ENCODE assay signal across 19 cellular contexts in the genomic region with DNA sequence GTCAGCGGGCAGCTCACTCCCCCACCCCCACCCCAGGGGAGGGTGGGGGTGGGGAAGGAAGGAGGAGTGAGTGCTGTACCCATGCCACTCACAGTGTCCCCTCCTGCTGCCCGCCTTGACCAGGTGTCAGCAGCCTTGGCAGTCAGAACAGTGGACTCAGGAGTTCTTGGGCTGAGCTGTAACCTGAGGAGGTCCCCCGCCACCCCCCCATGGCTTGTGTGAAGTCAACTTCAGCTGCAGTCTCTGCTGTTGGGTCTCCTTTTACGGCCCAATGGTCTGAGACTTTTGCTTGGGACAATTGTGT. TPM values are rescaled to one million over a fixed set of nuclear protein-coding genes. Genes with fewer than 3 reads are reported as not detected.
DNase-seq lines count a peak whose midpoint lies in the region; ATAC-seq, FAIRE-seq and TF ChIP-seq lines count a peak whose summit lies in the region.
"Had no signal": no experiment of that assay in that cellular context is flagged by ENCODE, and none has a peak within 500 bp of the region (broad histone marks: within the 10 kb centered on the region; RNA-seq: fewer than 3 reads in every experiment).

No MANE protein-coding gene starts in this region.

- no peak overlapping the region for H2BK12ac ChIP-seq in H1 (ENCODE audit: low read depth, low read length)

- H3K4me3 Mint-ChIP-seq in activated CD4-positive, alpha-beta memory T cell treated with anti-CD3 and anti-CD28 coated beads for 36 hours = no peak overlapping the region
- H3K4me3 Mint-ChIP-seq in activated CD4-positive, alpha-beta memory T cell treated with anti-CD3 and anti-CD28 coated beads, Interleukin-2, amount 10 ng/mL, durations not matched to agents 7 days and 5 days = no peak overlapping the region
- H3K4me3 Mint-ChIP-seq: nephron progenitor cell; stimulated activated memory B cell treated with anti-CD40 and anti-IgM and Interleukin-4, amounts not matched to agents 10 μg/mL and 1 μg/mL and 100 μg/mL, for 72 hours had no signal

- H3K4me2 ChIP-seq in H1 (ENCODE audit: insufficient read depth in 1 of 2, low read depth in 2 of 2, low read length in 2 of 2) = peak overlapping the region in 1 of 2 experiments; percentile 15; a peak in 1 of 4 replicates
- H3K4me2 ChIP-seq in parathyroid adenoma (ENCODE audit: low read length) = no peak overlapping the region
- H3K4me2 ChIP-seq: hepatocyte had no signal

- no peak for TF ChIP-seq EP300 in H1 (IDR thresholded peaks at IDR 0.05; ENCODE audit: borderline replicate concordance in 1 of 2, low read depth in 2 of 2, low read length in 2 of 2)

- no peaks in the 10 kb centered on the region for H3K9me3 Mint-ChIP-seq in activated CD4-positive, alpha-beta memory T cell treated with anti-CD3 and anti-CD28 coated beads for 36 hours
- no peaks in the 10 kb centered on the region for H3K9me3 Mint-ChIP-seq in activated CD4-positive, alpha-beta memory T cell treated with anti-CD3 and anti-CD28 coated beads, Interleukin-2, amount 10 ng/mL, durations not matched to agents 7 days and 5 days
- H3K9me3 Mint-ChIP-seq: nephron progenitor cell; stimulated activated memory B cell treated with anti-CD40 and anti-IgM and Interleukin-4, amounts not matched to agents 10 μg/mL and 1 μg/mL and 100 μg/mL, for 72 hours had no signal

- H2BK20ac ChIP-seq in H1 (ENCODE audit: low read length) = 0 out of 2 replicates have a peak overlapping the region, but pooled peaks have one; percentile 48

- no peak overlapping the region for H3K4me3 ChIP-seq in HUES64 (ENCODE audit: low read length)
- H3K4me3 ChIP-seq in H1 (ENCODE audit: extremely low read depth in 1 of 4, insufficient read depth in 2 of 4, low read depth in 3 of 4, low read length in 4 of 4) = no peak overlapping the region
- H3K4me3 ChIP-seq in parathyroid adenoma (ENCODE audit: low read depth, low read length) = no peak overlapping the region
- no peak overlapping the region for H3K4me3 ChIP-seq in lower leg skin (ENCODE audit: low read depth, poor library complexity, severe bottlenecking)
- H3K4me3 ChIP-seq: cardiac muscle cell, hepatocyte, MG63, transverse colon had no signal

- no peak overlapping the region for H4K5ac ChIP-seq in H1 (ENCODE audit: insufficient read length, low read depth, low read length)

- no peaks in the 10 kb centered on the region for H3K23me2 ChIP-seq in H1 (ENCODE audit: low read depth, low read length)

- no peaks in the 10 kb centered on the region for H3K9me3 ChIP-seq in HUES64 (ENCODE audit: insufficient read depth, low read depth, low read length)
- no peaks in the 10 kb centered on the region for H3K9me3 ChIP-seq in H1 (ENCODE audit: insufficient read depth in 2 of 2, low read depth in 1 of 2, low read length in 1 of 2)
- H3K9me3 ChIP-seq in parathyroid adenoma (ENCODE audit: control insufficient read depth, low read length) = no peaks in the 10 kb centered on the region
- H3K9me3 ChIP-seq: MG63, transverse colon had no signal

- H2AK5ac ChIP-seq in H1 (ENCODE audit: low read depth, low read length) = no peak overlapping the region

- ATAC-seq in HG02885 (IDR thresholded peaks at IDR 0.05; ENCODE audit: poor library complexity, unreplicated experiment) = no peak
- ATAC-seq: stimulated activated memory B cell treated with anti-CD40 and anti-IgM and Interleukin-4, amounts not matched to agents 10 μg/mL and 1 μg/mL and 100 μg/mL, for 72 hours had no signal

- H2AFZ ChIP-seq in H1 (ENCODE audit: low read length) = no peak overlapping the region
- H2AFZ ChIP-seq in parathyroid adenoma = peak overlapping the region; percentile 45
- H2AFZ ChIP-seq: hepatocyte had no signal

- TF ChIP-seq POLR2A in H1 (IDR thresholded peaks at IDR 0.05; ENCODE audit: control extremely low read depth in 1 of 2, low read depth in 2 of 2, low read length in 2 of 2) (no peak), lower leg skin (IDR thresholded peaks at IDR 0.05) (no peak)

- WGBS in HUES64 = 66% methylated on average over 3 of the region's 4 CpGs
- WGBS in H1 (ENCODE audit: extremely low coverage in 1 of 2, insufficient coverage in 1 of 2, insufficient read length in 1 of 2, insufficient replicate concordance in 2 of 2, low coverage in 1 of 2, low lambda C conversion rate in 2 of 2, missing lambda C conversion rate in 1 of 2), 2 experiments = 65% methylated on average over 3 of the region's 4 CpGs; no CpG with 5 or more reads in 1 of the 2 experiments
- WGBS in lower leg skin, 2 donors = 79% methylated on average over 3 of the region's 4 CpGs; no CpG with 5 or more reads in 1 of the 2 donors

- CTCF ChIA-PET in activated CD4-positive, alpha-beta memory T cell treated with anti-CD3 and anti-CD28 coated beads for 36 hours (lab: Charles Lee) = interaction anchor here (0.9 to 1.2 kb wide), 2 partner anchors 10 to 52 kb away, joined by 3 read pairs; no protein-coding TSS in a partner anchor
- CTCF ChIA-PET in activated CD4-positive, alpha-beta memory T cell treated with anti-CD3 and anti-CD28 coated beads, Interleukin-2, amount 10 ng/mL, durations not matched to agents 7 days and 5 days (lab: Charles Lee) = interaction anchor here (1.3 to 1.6 kb wide), 2 partner anchors 9 to 27 kb away, joined by 5 read pairs; no protein-coding TSS in a partner anchor
- CTCF ChIA-PET in H1 (lab: Charles Lee; ENCODE audit: partially characterized antibody) = interaction anchor here (0.7 to 63.8 kb wide), 7 partner anchors 4 to 362 kb away, joined by 3 to 1262 read pairs (median 12); a partner anchor contains a TSS

- peaks cover 2 to 16% of the 10 kb centered on the region in 2 experiments for H4K20me1 ChIP-seq in H1 (replicated peaks in 1 of 2; ENCODE audit: control insufficient read depth in 1 of 2, insufficient read depth in 2 of 2, low read length in 2 of 2)

- DNase-seq in activated CD4-positive, alpha-beta memory T cell treated with anti-CD3 and anti-CD28 coated beads for 36 hours = no peak
- DNase-seq in activated CD4-positive, alpha-beta memory T cell treated with anti-CD3 and anti-CD28 coated beads, Interleukin-2, amount 10 ng/mL, durations not matched to agents 7 days and 5 days = no peak
- DNase-seq in H1 (ENCODE audit: low read depth in 1 of 2, low spot score in 2 of 2) (no peak), NCI-H446 (lab: John Stamatoyannopoulos, UW) (no peak), lower leg skin (ENCODE audit: low spot score in 2 of 2) (no peak)
- DNase-seq: activated effector memory CD4-positive, alpha-beta T cell treated with Interleukin-2 at 50 U/mL for 16 hours; DMS53; effector CD8-positive, alpha-beta T cell; MG63; NCI-H1694; nephron progenitor cell; RPMI8226; transverse colon had no signal

- no peak overlapping the region; the same call in 1 of the 2 replicates for H3K18ac ChIP-seq in H1 (ENCODE audit: extremely low read depth, low read length)

- H3K79me2 ChIP-seq in H1 (ENCODE audit: control insufficient read depth in 1 of 2, insufficient read depth in 2 of 2, low read length in 2 of 2) = peaks cover 0 to 44% of the 10 kb centered on the region in 2 experiments; a peak in 1 of 4 replicates
- H3K79me2 ChIP-seq in parathyroid adenoma = peaks cover 41% of the 10 kb centered on the region

- 0 out of 2 replicates have a peak, but pooled peaks cover 3% of the 10 kb centered on the region for H3K36me3 ChIP-seq in HUES64 (ENCODE audit: insufficient read depth, low read length)
- H3K36me3 ChIP-seq in H1 (ENCODE audit: control insufficient read depth in 2 of 4, insufficient read depth in 4 of 4, low read length in 3 of 4) = peaks cover 0 to 3% (median 0%) of the 10 kb centered on the region in 4 experiments; a peak in 2 of 8 replicates
- no peaks in the 10 kb centered on the region for H3K36me3 ChIP-seq in parathyroid adenoma (ENCODE audit: control insufficient read depth, insufficient read depth, low read length)
- H3K36me3 ChIP-seq: cardiac muscle cell, MG63, transverse colon had no signal

- H3K27ac Mint-ChIP-seq in activated CD4-positive, alpha-beta memory T cell treated with anti-CD3 and anti-CD28 coated beads for 36 hours = peak overlapping the region; percentile 51
- H3K27ac Mint-ChIP-seq in activated CD4-positive, alpha-beta memory T cell treated with anti-CD3 and anti-CD28 coated beads, Interleukin-2, amount 10 ng/mL, durations not matched to agents 7 days and 5 days = no peak overlapping the region
- H3K27ac Mint-ChIP-seq: stimulated activated memory B cell treated with anti-CD40 and anti-IgM and Interleukin-4, amounts not matched to agents 10 μg/mL and 1 μg/mL and 100 μg/mL, for 72 hours had no signal

- H4K8ac ChIP-seq in H1 (ENCODE audit: extremely low read depth, insufficient read depth, low read length) = no peak overlapping the region

- H3K4me1 Mint-ChIP-seq in activated CD4-positive, alpha-beta memory T cell treated with anti-CD3 and anti-CD28 coated beads for 36 hours (ENCODE audit: low read depth) = peaks cover 94% of the 10 kb centered on the region
- H3K4me1 Mint-ChIP-seq in activated CD4-positive, alpha-beta memory T cell treated with anti-CD3 and anti-CD28 coated beads, Interleukin-2, amount 10 ng/mL, durations not matched to agents 7 days and 5 days = peaks cover 95% of the 10 kb centered on the region

- H3K27ac ChIP-seq in HUES64 (ENCODE audit: low read depth, low read length) = 0 out of 2 replicates have a peak overlapping the region, but pooled peaks have one; percentile 20
- peak overlapping the region; percentile 23; the same call in 1 of the 2 replicates for H3K27ac ChIP-seq in H1 (ENCODE audit: low read depth, low read length)
- H3K27ac ChIP-seq in parathyroid adenoma = peak overlapping the region; percentile 47
- H3K27ac ChIP-seq: hepatocyte, transverse colon had no signal

- no peak overlapping the region for H3K14ac ChIP-seq in H1 (ENCODE audit: insufficient read length)

- intact Hi-C loops in activated CD4-positive, alpha-beta memory T cell treated with anti-CD3 and anti-CD28 coated beads for 36 hours (cut with micrococcal nuclease) = no loop called here
- intact Hi-C loops in lower leg skin (cut with DNase I; ENCODE audit: low total_unique reads) = no loop called here

- no peaks in the 10 kb centered on the region for H3K27me3 ChIP-seq in HUES64 (ENCODE audit: insufficient read depth, low read length)
- H3K27me3 ChIP-seq in H1 (replicated peaks in 1 of 4; ENCODE audit: control insufficient read depth in 3 of 4, extremely low read depth in 1 of 4, insufficient read depth in 3 of 4, low read length in 3 of 4) = no peaks in the 10 kb centered on the region
- H3K27me3 ChIP-seq in parathyroid adenoma (ENCODE audit: control insufficient read depth, insufficient read depth, low read length) = no peaks in the 10 kb centered on the region
- H3K27me3 ChIP-seq: cardiac muscle cell, hepatocyte, MG63, transverse colon had no signal

- POLR2A ChIA-PET in activated CD4-positive, alpha-beta memory T cell treated with anti-CD3 and anti-CD28 coated beads for 36 hours (lab: Charles Lee) = no interaction called here
- POLR2A ChIA-PET in activated CD4-positive, alpha-beta memory T cell treated with anti-CD3 and anti-CD28 coated beads, Interleukin-2, amount 10 ng/mL, durations not matched to agents 7 days and 5 days (lab: Charles Lee) = interaction anchor here (10.0 to 34.1 kb wide), 2 partner anchors 6 to 49 kb away, joined by 70 to 4963 read pairs; a partner anchor contains a TSS
- POLR2A ChIA-PET in H1 (lab: Charles Lee; ENCODE audit: partially characterized antibody) = no interaction called here

- H3K79me1 ChIP-seq in H1 (ENCODE audit: low read depth, low read length) = peaks cover 9% of the 10 kb centered on the region

- FAIRE-seq in H1 (lab: Jason Lieb, UNC) = no peak

- H3K9ac ChIP-seq in HUES64 (ENCODE audit: low read depth, low read length) (no peak overlapping the region), H1 (replicated peaks in 1 of 4; ENCODE audit: extremely low read depth in 1 of 4, low read depth in 3 of 4, low read length in 3 of 4) (no peak overlapping the region), parathyroid adenoma (no peak overlapping the region)

- H2BK15ac ChIP-seq in H1 (ENCODE audit: low read length) = no peak overlapping the region

- TF ChIP-seq RAD21 in H1 (IDR thresholded peaks at IDR 0.05 in 1 of 2, conservative IDR thresholded peaks at IDR 0.05 in 1 of 2; ENCODE audit: low read depth in 2 of 2, low read length in 2 of 2) = no peak

- peaks cover 22% of the 10 kb centered on the region for H3K4me1 ChIP-seq in HUES64 (ENCODE audit: insufficient read depth, low read length)
- H3K4me1 ChIP-seq in H1 (replicated peaks in 1 of 4; ENCODE audit: control insufficient read depth in 3 of 4, insufficient read depth in 4 of 4, low read length in 3 of 4) = peaks cover 2 to 21% (median 12%) of the 10 kb centered on the region in 4 experiments
- H3K4me1 ChIP-seq in parathyroid adenoma = peaks cover 29% of the 10 kb centered on the region

- H4K91ac ChIP-seq in H1 (replicated peaks; ENCODE audit: insufficient read length, low read length) = no peak overlapping the region

- peaks cover 32% of the 10 kb centered on the region for H3K36me3 Mint-ChIP-seq in activated CD4-positive, alpha-beta memory T cell treated with anti-CD3 and anti-CD28 coated beads for 36 hours
- H3K36me3 Mint-ChIP-seq in activated CD4-positive, alpha-beta memory T cell treated with anti-CD3 and anti-CD28 coated beads, Interleukin-2, amount 10 ng/mL, durations not matched to agents 7 days and 5 days (ENCODE audit: low read depth) = peaks cover 73% of the 10 kb centered on the region

- no peak overlapping the region for H3K4ac ChIP-seq in H1 (replicated peaks; ENCODE audit: insufficient read length, low read depth, low read length)

- no peak overlapping the region for H2BK120ac ChIP-seq in H1 (replicated peaks; ENCODE audit: low read depth, low read length)

- no peaks in the 10 kb centered on the region for H3K27me3 Mint-ChIP-seq in activated CD4-positive, alpha-beta memory T cell treated with anti-CD3 and anti-CD28 coated beads for 36 hours
- H3K27me3 Mint-ChIP-seq in activated CD4-positive, alpha-beta memory T cell treated with anti-CD3 and anti-CD28 coated beads, Interleukin-2, amount 10 ng/mL, durations not matched to agents 7 days and 5 days = no peaks in the 10 kb centered on the region
- H3K27me3 Mint-ChIP-seq: stimulated activated memory B cell treated with anti-CD40 and anti-IgM and Interleukin-4, amounts not matched to agents 10 μg/mL and 1 μg/mL and 100 μg/mL, for 72 hours had no signal

- TF ChIP-seq CTCF in H1 (IDR thresholded peaks at IDR 0.05; ENCODE audit: control extremely low read depth in 1 of 3, insufficient read depth in 1 of 3, low read depth in 1 of 3, low read length in 3 of 3) (no peak), parathyroid adenoma (IDR thresholded peaks at IDR 0.05) (no peak), lower leg skin (IDR thresholded peaks at IDR 0.05) (no peak)

- H2BK5ac ChIP-seq in H1 (ENCODE audit: low read depth, low read length) = 0 out of 2 replicates have a peak overlapping the region, but pooled peaks have one; percentile 2

- H3K23ac ChIP-seq in H1 (ENCODE audit: insufficient read length) = no peak overlapping the region

- no peak overlapping the region for H3K56ac ChIP-seq in H1 (replicated peaks; ENCODE audit: insufficient read length, low read depth, low read length)

RNA-seq across cellular contexts. Expression of a gene that starts 8.9 kb away (rescaled TPM):
- total RNA-seq in activated CD4-positive, alpha-beta memory T cell treated with anti-CD3 and anti-CD28 coated beads for 36 hours = 100 to 1,000 TPM; 186 to 187 TPM
- 100 to 1,000 TPM; 146 to 157 TPM for total RNA-seq in activated CD4-positive, alpha-beta memory T cell treated with anti-CD3 and anti-CD28 coated beads, Interleukin-2, amount 10 ng/mL, durations not matched to agents 7 days and 5 days
- 32.3 TPM for polyA plus RNA-seq in HUES64 (2013, experiment 1 of 2)
- polyA plus RNA-seq in HUES64 (2013, experiment 2 of 2) = 32.8 TPM
- 52.7 and 65.4 TPM in 2 replicates for total RNA-seq in H1 (2021; fragmentation: NEBNext Ultra II Directional; extraction: Animal tissue kit (Norgen Biotek cat#: 25700))
- polyA plus RNA-seq in H1 (2011; rRNA removed) = 87.9 and 99.8 TPM in 2 replicates
- 82.8 TPM for polyA plus RNA-seq in H1 (2011; cell fraction: cytosol; rRNA removed)
- 79.2 TPM for polyA plus RNA-seq in H1 (2011; cell fraction: nucleus; rRNA removed)
- 48.0 to 63.0 TPM (median 59.2 TPM) in 4 replicates for polyA plus RNA-seq in H1 (2012, experiment 1 of 2)
- 82.4 TPM for polyA plus RNA-seq in H1 (2012, experiment 2 of 2)
- polyA plus RNA-seq in H1 (2013, experiment 1 of 2) = 39.1 TPM
- 40.2 TPM for polyA plus RNA-seq in H1 (2013, experiment 2 of 2)
- polyA minus RNA-seq in H1 (2011; rRNA and poly(A)+ RNA removed) = 77.9 and 129 TPM in 2 replicates
- polyA minus RNA-seq in H1 (2011; cell fraction: cytosol; rRNA and poly(A)+ RNA removed) = 31.9 TPM
- 34.5 TPM for polyA minus RNA-seq in H1 (2011; cell fraction: nucleus; rRNA and poly(A)+ RNA removed)
- 100 to 1,000 TPM in 2 of 4 donors, 10 to 100 TPM in 2; 65.2 to 128 (median 91.7) TPM for total RNA-seq in lower leg skin

RNA-seq across cellular contexts. Expression of a gene that starts 14.3 kb away (rescaled TPM):
- 100 to 1,000 TPM; 319 TPM for total RNA-seq in activated CD4-positive, alpha-beta memory T cell treated with anti-CD3 and anti-CD28 coated beads for 36 hours
- 100 to 1,000 TPM; 328 to 335 TPM for total RNA-seq in activated CD4-positive, alpha-beta memory T cell treated with anti-CD3 and anti-CD28 coated beads, Interleukin-2, amount 10 ng/mL, durations not matched to agents 7 days and 5 days
- 2.8 TPM for polyA plus RNA-seq in HUES64 (2013, experiment 1 of 2)
- 2.8 TPM for polyA plus RNA-seq in HUES64 (2013, experiment 2 of 2)
- 1.9 and 3.1 TPM in 2 replicates for total RNA-seq in H1 (2021; fragmentation: NEBNext Ultra II Directional; extraction: Animal tissue kit (Norgen Biotek cat#: 25700))
- 2.2 and 3.0 TPM in 2 replicates for polyA plus RNA-seq in H1 (2011; rRNA removed)
- polyA plus RNA-seq in H1 (2011; cell fraction: cytosol; rRNA removed) = 1.0 TPM
- 1.6 TPM for polyA plus RNA-seq in H1 (2011; cell fraction: nucleus; rRNA removed)
- polyA plus RNA-seq in H1 (2012, experiment 1 of 2) = 1.4 to 2.6 TPM (median 1.8 TPM) in 4 replicates
- 1.7 TPM for polyA plus RNA-seq in H1 (2012, experiment 2 of 2)
- 1.7 TPM for polyA plus RNA-seq in H1 (2013, experiment 1 of 2)
- polyA plus RNA-seq in H1 (2013, experiment 2 of 2) = 1.7 TPM
- polyA minus RNA-seq in H1 (2011; rRNA and poly(A)+ RNA removed) = 1.8 TPM in 2 replicates
- 1.6 TPM for polyA minus RNA-seq in H1 (2011; cell fraction: cytosol; rRNA and poly(A)+ RNA removed)
- polyA minus RNA-seq in H1 (2011; cell fraction: nucleus; rRNA and poly(A)+ RNA removed) = 2.2 TPM
- total RNA-seq in lower leg skin = 10 to 100 TPM; 10.4 to 14.5 (median 12.9) TPM

RNA-seq across cellular contexts. Expression of a gene that starts 48.9 kb away (rescaled TPM):
- total RNA-seq in activated CD4-positive, alpha-beta memory T cell treated with anti-CD3 and anti-CD28 coated beads for 36 hours = 1 to 10 TPM; 2.7 to 2.9 TPM
- 1 to 10 TPM; 1.6 to 1.7 TPM for total RNA-seq in activated CD4-positive, alpha-beta memory T cell treated with anti-CD3 and anti-CD28 coated beads, Interleukin-2, amount 10 ng/mL, durations not matched to agents 7 days and 5 days
- polyA plus RNA-seq in HUES64 (2013, experiment 1 of 2) = 1.5 TPM
- polyA plus RNA-seq in HUES64 (2013, experiment 2 of 2) = 1.7 TPM
- total RNA-seq in H1 (2021; fragmentation: NEBNext Ultra II Directional; extraction: Animal tissue kit (Norgen Biotek cat#: 25700)) = 4.6 and 5.0 TPM in 2 replicates
- 2.7 and 3.6 TPM in 2 replicates for polyA plus RNA-seq in H1 (2011; rRNA removed)
- 3.1 TPM for polyA plus RNA-seq in H1 (2011; cell fraction: cytosol; rRNA removed)
- 13.9 TPM for polyA plus RNA-seq in H1 (2011; cell fraction: nucleus; rRNA removed)
- 3.8 to 5.0 TPM (median 4.6 TPM) in 4 replicates for polyA plus RNA-seq in H1 (2012, experiment 1 of 2)
- polyA plus RNA-seq in H1 (2012, experiment 2 of 2) = 0.35 TPM
- polyA plus RNA-seq in H1 (2013, experiment 1 of 2) = 2.4 TPM
- 2.2 TPM for polyA plus RNA-seq in H1 (2013, experiment 2 of 2)
- polyA minus RNA-seq in H1 (2011; rRNA and poly(A)+ RNA removed) = 10.1 and 12.7 TPM in 2 replicates
- polyA minus RNA-seq in H1 (2011; cell fraction: cytosol; rRNA and poly(A)+ RNA removed) = 3.2 TPM
- polyA minus RNA-seq in H1 (2011; cell fraction: nucleus; rRNA and poly(A)+ RNA removed) = 17.4 TPM
- 1 to 10 TPM; 2.0 to 4.5 (median 3.0) TPM for total RNA-seq in lower leg skin

RNA-seq across cellular contexts. Expression of a gene that starts 56.5 kb away (rescaled TPM):
- 10 to 100 TPM; 78.7 to 82.6 TPM for total RNA-seq in activated CD4-positive, alpha-beta memory T cell treated with anti-CD3 and anti-CD28 coated beads for 36 hours
- 10 to 100 TPM; 49.6 to 50.1 TPM for total RNA-seq in activated CD4-positive, alpha-beta memory T cell treated with anti-CD3 and anti-CD28 coated beads, Interleukin-2, amount 10 ng/mL, durations not matched to agents 7 days and 5 days
- polyA plus RNA-seq in HUES64 (2013, experiment 1 of 2) = 6.3 TPM
- 7.5 TPM for polyA plus RNA-seq in HUES64 (2013, experiment 2 of 2)
- total RNA-seq in H1 (2021; fragmentation: NEBNext Ultra II Directional; extraction: Animal tissue kit (Norgen Biotek cat#: 25700)) = 9.6 and 9.7 TPM in 2 replicates
- polyA plus RNA-seq in H1 (2011; rRNA removed) = 10.6 and 13.4 TPM in 2 replicates
- polyA plus RNA-seq in H1 (2011; cell fraction: cytosol; rRNA removed) = 13.2 TPM
- 26.4 TPM for polyA plus RNA-seq in H1 (2011; cell fraction: nucleus; rRNA removed)
- 7.1 to 12.4 TPM (median 9.2 TPM) in 4 replicates for polyA plus RNA-seq in H1 (2012, experiment 1 of 2)
- polyA plus RNA-seq in H1 (2012, experiment 2 of 2) = 10.5 TPM
- 9.5 TPM for polyA plus RNA-seq in H1 (2013, experiment 1 of 2)
- 8.7 TPM for polyA plus RNA-seq in H1 (2013, experiment 2 of 2)
- 8.1 and 9.2 TPM in 2 replicates for polyA minus RNA-seq in H1 (2011; rRNA and poly(A)+ RNA removed)
- 3.8 TPM for polyA minus RNA-seq in H1 (2011; cell fraction: cytosol; rRNA and poly(A)+ RNA removed)
- polyA minus RNA-seq in H1 (2011; cell fraction: nucleus; rRNA and poly(A)+ RNA removed) = 18.3 TPM
- total RNA-seq in lower leg skin = 1 to 10 TPM; 2.9 to 8.1 (median 4.8) TPM

RNA-seq across cellular contexts. Expression of a gene that starts 58.3 kb away (rescaled TPM):
- 10 to 100 TPM; 16.7 to 17.0 TPM for total RNA-seq in activated CD4-positive, alpha-beta memory T cell treated with anti-CD3 and anti-CD28 coated beads for 36 hours
- 10 to 100 TPM; 14.6 to 17.5 TPM for total RNA-seq in activated CD4-positive, alpha-beta memory T cell treated with anti-CD3 and anti-CD28 coated beads, Interleukin-2, amount 10 ng/mL, durations not matched to agents 7 days and 5 days
- polyA plus RNA-seq in HUES64 (2013, experiment 1 of 2) = 4.8 TPM
- polyA plus RNA-seq in HUES64 (2013, experiment 2 of 2) = 7.3 TPM
- 7.5 and 8.2 TPM in 2 replicates for total RNA-seq in H1 (2021; fragmentation: NEBNext Ultra II Directional; extraction: Animal tissue kit (Norgen Biotek cat#: 25700))
- 15.0 and 21.9 TPM in 2 replicates for polyA plus RNA-seq in H1 (2011; rRNA removed)
- 15.7 TPM for polyA plus RNA-seq in H1 (2011; cell fraction: cytosol; rRNA removed)
- 25.8 TPM for polyA plus RNA-seq in H1 (2011; cell fraction: nucleus; rRNA removed)
- polyA plus RNA-seq in H1 (2012, experiment 1 of 2) = 7.4 to 15.9 TPM (median 11.4 TPM) in 4 replicates
- polyA plus RNA-seq in H1 (2012, experiment 2 of 2) = 6.3 TPM
- polyA plus RNA-seq in H1 (2013, experiment 1 of 2) = 4.8 TPM
- polyA plus RNA-seq in H1 (2013, experiment 2 of 2) = 3.9 TPM
- polyA minus RNA-seq in H1 (2011; rRNA and poly(A)+ RNA removed) = 12.0 and 13.5 TPM in 2 replicates
- 5.3 TPM for polyA minus RNA-seq in H1 (2011; cell fraction: cytosol; rRNA and poly(A)+ RNA removed)
- polyA minus RNA-seq in H1 (2011; cell fraction: nucleus; rRNA and poly(A)+ RNA removed) = 5.2 TPM
- total RNA-seq in lower leg skin = 1 to 10 TPM in 3 of 4 donors, under 1 TPM in 1; 0.27 to 3.9 (median 2.0) TPM

Comparison
In these comparisons a context has a peak if more than half of its experiments do, and no peak if none do; other contexts are left out.
1. RNA of a gene that starts 14.3 kb away (total RNA-seq): 328 to 335 TPM in activated CD4-positive, alpha-beta memory T cell treated with anti-CD3 and anti-CD28 coated beads, Interleukin-2, amount 10 ng/mL, durations not matched to agents 7 days and 5 days and 319 TPM in activated CD4-positive, alpha-beta memory T cell treated with anti-CD3 and anti-CD28 coated beads for 36 hours; 10.4 to 14.5 TPM in lower leg skin and 1.9 to 3.1 TPM in H1; every median in the first group is over 10 times any median in the second.
2. Peak in every context shown above with its lines, with median percentiles within 50 percentile points of each other: H3K27ac ChIP-seq.